1 cellular context compared by ENCODE assay signal in genomic region chr18:13220326-13220991, GRCh38.
TF ChIP-seq lines count a peak whose summit lies in the region.

No MANE protein-coding gene starts in this region.

TF ChIP-seq in SK-N-SH, 30 proteins besides CTCF, POLR2A, EP300 and RAD21 (continued from another document):
- TF ChIP-seq REST (IDR thresholded peaks at IDR 0.05; ENCODE audit: low read depth, low read length) (no peak), NFIC (IDR thresholded peaks at IDR 0.05; ENCODE audit: borderline replicate concordance) (no peak), CHD2 (IDR thresholded peaks at IDR 0.05; ENCODE audit: low read length, partially characterized antibody) (no peak), ZBTB33 (IDR thresholded peaks at IDR 0.05; ENCODE audit: borderline replicate concordance, low read depth) (no peak)
